ENCODE assay signal across 1 cellular context in the genomic region with DNA sequence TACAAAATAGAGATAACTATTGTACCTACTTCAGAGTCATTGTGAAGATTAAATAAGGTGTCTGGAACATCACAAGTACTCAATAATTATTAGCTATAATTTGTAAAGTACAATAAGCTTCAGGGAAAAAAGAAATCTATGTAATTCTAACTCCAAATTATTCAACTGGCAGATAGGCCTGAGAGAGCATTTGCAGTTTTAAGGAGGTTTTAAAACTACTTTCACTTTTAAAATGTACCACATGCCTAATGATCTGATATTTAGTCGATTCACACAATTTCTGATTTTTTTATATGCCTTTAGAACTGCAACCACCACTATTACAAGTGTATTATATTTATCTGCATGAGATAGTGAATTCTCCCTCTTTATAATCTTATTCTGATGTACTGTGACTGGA.
TF ChIP-seq lines count a peak whose summit lies in the region.

No MANE protein-coding gene starts in this region.

TF ChIP-seq in SK-N-SH, 30 proteins besides CTCF, POLR2A, EP300 and RAD21:
- TF ChIP-seq, protein P1, sequence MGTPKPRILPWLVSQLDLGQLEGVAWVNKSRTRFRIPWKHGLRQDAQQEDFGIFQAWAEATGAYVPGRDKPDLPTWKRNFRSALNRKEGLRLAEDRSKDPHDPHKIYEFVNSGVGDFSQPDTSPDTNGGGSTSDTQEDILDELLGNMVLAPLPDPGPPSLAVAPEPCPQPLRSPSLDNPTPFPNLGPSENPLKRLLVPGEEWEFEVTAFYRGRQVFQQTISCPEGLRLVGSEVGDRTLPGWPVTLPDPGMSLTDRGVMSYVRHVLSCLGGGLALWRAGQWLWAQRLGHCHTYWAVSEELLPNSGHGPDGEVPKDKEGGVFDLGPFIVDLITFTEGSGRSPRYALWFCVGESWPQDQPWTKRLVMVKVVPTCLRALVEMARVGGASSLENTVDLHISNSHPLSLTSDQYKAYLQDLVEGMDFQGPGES (IDR thresholded peaks at IDR 0.05; ENCODE audit: low read depth, low read length) = no peak
